In the genomic region with DNA sequence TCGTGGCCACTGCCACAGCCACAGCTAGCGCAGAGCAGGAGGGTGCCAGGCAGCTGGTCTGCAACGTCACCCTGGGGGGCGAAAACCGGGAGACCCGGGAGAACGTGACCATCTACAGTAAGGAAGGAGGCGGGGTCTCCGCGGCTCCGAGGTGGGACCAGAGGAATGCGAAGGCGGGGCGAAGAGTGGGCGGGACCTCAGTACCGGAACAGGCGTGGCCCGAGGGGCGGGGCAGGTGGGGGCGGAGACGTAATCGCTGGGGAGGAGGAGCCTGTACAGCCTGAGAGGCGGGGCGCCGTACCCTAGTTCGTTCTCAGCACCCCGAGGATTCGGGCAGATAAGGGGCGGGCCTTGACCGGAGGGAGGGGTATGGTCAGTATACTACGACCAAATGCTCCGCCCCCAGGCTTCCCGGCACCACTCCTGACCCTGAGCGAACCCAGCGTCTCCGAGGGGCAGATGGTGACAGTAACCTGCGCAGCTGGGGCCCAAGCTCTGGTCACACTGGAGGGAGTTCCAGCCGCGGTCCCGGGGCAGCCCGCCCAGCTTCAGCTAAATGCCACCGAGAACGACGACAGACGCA, we compare ENCODE assay signal across 8 cellular contexts. TPM values are rescaled to one million over a fixed set of nuclear protein-coding genes. Genes with fewer than 3 reads are reported as not detected.
A peak's percentile ranks its signal among the peaks of the same experiment; 100 is the strongest.
DNase-seq lines count a peak whose midpoint lies in the region; ATAC-seq, FAIRE-seq and TF ChIP-seq lines count a peak whose summit lies in the region.

No MANE protein-coding gene starts in this region.

- H3K9me2 ChIP-seq in MM.1S (replicated peaks; ENCODE audit: insufficient read depth, low read length): no peaks in the 10 kb centered on the region

- intact Hi-C loops in colonic mucosa (cut with DNase I): no loop called here
- intact Hi-C loops in HepG2 (cut with micrococcal nuclease; ENCODE audit: unreplicated experiment): loop anchor here (2.0 kb wide), 1 partner anchor 41 kb away; the partner anchor contains the start of gene RAVER1

- 0 out of 2 replicates have a peak, but pooled peaks cover 6% of the 10 kb centered on the region for H3F3A ChIP-seq in MM.1S (ENCODE audit: insufficient read depth, low read length)

- H3K4me1 ChIP-seq in MM.1S (ENCODE audit: low read length) (peaks cover 33% of the 10 kb centered on the region), colonic mucosa (peaks cover 46% of the 10 kb centered on the region), HepG2 (ENCODE audit: insufficient read depth, low read length) (peaks cover 64% of the 10 kb centered on the region)

- POLR2A ChIA-PET in HepG2 (lab: Yijun Ruan, JAX): interaction anchor here (4.1 to 7.3 kb wide), 2 partner anchors 20 to 42 kb away, joined by 55 to 149 read pairs; partner anchors contain the start of genes ICAM1 and RAVER1

- in situ Hi-C loops in HepG2 (cut with HindIII; ENCODE audit: extremely low pct_ligation_motif_present, low pct_unique_long_range_greater_than_20kb): no loop called here

- H3K4me3 ChIP-seq in MM.1S (ENCODE audit: low read length) (peak overlapping the region; percentile 55), colonic mucosa (peak overlapping the region; percentile 42), HepG2 (replicated peaks in 1 of 3; ENCODE audit: insufficient read depth in 1 of 3, low read depth in 2 of 3, low read length in 3 of 3) (peak overlapping the region; percentile 52 to 79 (median 62))

- DNase-seq in AG08395 (ENCODE audit: low spot score) (peak; percentile 66), MM.1S (peak; percentile 73), colonic mucosa (peak; percentile 92), HepG2 (ENCODE audit: low spot score) (peak; percentile 27)
- peak; percentile 34 for DNase-seq in activated CD4-positive, CD25-positive, alpha-beta regulatory T cell treated with anti-CD3 and anti-CD28 coated beads, Interleukin-2, amount 50 U/mL, for 16 hours (ENCODE audit: low read depth, low spot score)
- peak; percentile 67 to 86 for DNase-seq in stimulated activated CD4-positive, alpha-beta T cell treated with anti-CD3 and anti-CD28 coated beads, Interleukin-4, amount 100 ng/mL, for 48 hours (ENCODE audit: low read depth in 2 of 2)

- no peak for TF ChIP-seq CTCF in MM.1S (IDR thresholded peaks at IDR 0.05; ENCODE audit: low read length)
- no peak for TF ChIP-seq CTCF in colonic mucosa (IDR thresholded peaks at IDR 0.05)
- TF ChIP-seq CTCF in HepG2 (CRISPR knock-in tag; IDR thresholded peaks at IDR 0.05): no peak

- FAIRE-seq in HepG2 (lab: Jason Lieb, UNC): no peak

- ATAC-seq in GM21360 (IDR thresholded peaks at IDR 0.05; ENCODE audit: unreplicated experiment) (peak; percentile 55), HepG2 (peak; percentile 8), HG02884 (IDR thresholded peaks at IDR 0.05; ENCODE audit: unreplicated experiment) (no peak)

- no peak for TF ChIP-seq RAD21 in HepG2 (CRISPR knock-in tag; IDR thresholded peaks at IDR 0.05)

- CTCF ChIA-PET in HepG2 (lab: Yijun Ruan, JAX; ENCODE audit: low intra/inter-chr PET ratio, low total read pairs): no interaction called here

- H3K79me2 ChIP-seq in MM.1S (ENCODE audit: low read length): no peaks in the 10 kb centered on the region
- no peaks in the 10 kb centered on the region for H3K79me2 ChIP-seq in HepG2 (ENCODE audit: insufficient read depth, low read length)

- H4K20me1 ChIP-seq in MM.1S (ENCODE audit: insufficient read depth, low read length) (no peaks in the 10 kb centered on the region), HepG2 (ENCODE audit: insufficient read depth, low read length) (no peaks in the 10 kb centered on the region)

- H2AFZ ChIP-seq in MM.1S (ENCODE audit: low read length): peak overlapping the region; percentile 73
- no peak overlapping the region for H2AFZ ChIP-seq in HepG2 (ENCODE audit: low read length)

- no TSS peak for BruUV-seq in HepG2 (replicated peaks; lab: Mats Ljungman, UMichigan)

- H3K27ac ChIP-seq in MM.1S (ENCODE audit: low read length): no peak overlapping the region
- H3K27ac ChIP-seq in colonic mucosa: no peak overlapping the region
- H3K27ac ChIP-seq in HepG2 (ENCODE audit: extremely low read length, insufficient read depth, low read length): no peak overlapping the region

- H3K9ac ChIP-seq in MM.1S (ENCODE audit: low read length): no peak overlapping the region
- peak overlapping the region in 1 of 2 donors; percentile 40 for H3K9ac ChIP-seq in colonic mucosa (ENCODE audit: low read depth in 2 of 2, low read length in 2 of 2)
- H3K9ac ChIP-seq in HepG2 (ENCODE audit: insufficient read depth, low read depth, low read length): peak overlapping the region; percentile 31; the same call in 1 of the 2 replicates

- no peaks in the 10 kb centered on the region for H3K36me3 ChIP-seq in MM.1S (replicated peaks; ENCODE audit: insufficient read depth, low read length)
- no peaks in the 10 kb centered on the region for H3K36me3 ChIP-seq in colonic mucosa
- H3K36me3 ChIP-seq in HepG2 (replicated peaks in 1 of 2; ENCODE audit: control insufficient read depth in 1 of 2, insufficient read depth in 2 of 2, low read length in 2 of 2): no peaks in the 10 kb centered on the region

- no peak for TF ChIP-seq EP300 in HepG2 (IDR thresholded peaks at IDR 0.05; ENCODE audit: low read depth in 2 of 2, low read length in 2 of 2)
- no peak for TF ChIP-seq EP300 in HepG2 (CRISPR knock-in tag; IDR thresholded peaks at IDR 0.05; ENCODE audit: borderline replicate concordance)

- H3K27me3 ChIP-seq in MM.1S (replicated peaks; ENCODE audit: insufficient read depth, low read length): peaks cover 29% of the 10 kb centered on the region
- peaks cover 88% of the 10 kb centered on the region for H3K27me3 ChIP-seq in colonic mucosa
- H3K27me3 ChIP-seq in HepG2 (ENCODE audit: control insufficient read depth in 1 of 2, insufficient read depth in 2 of 2, low read length in 2 of 2): peaks cover 0 to 20% of the 10 kb centered on the region in 2 experiments; a peak in 3 of 5 replicates

- no peak for TF ChIP-seq POLR2A in HepG2 (IDR thresholded peaks at IDR 0.05; ENCODE audit: insufficient read depth in 1 of 2, low read depth in 2 of 2, low read length in 2 of 2)

- WGBS in HepG2 (ENCODE audit: low lambda C conversion rate): 53% methylated on average over 33 of the region's 45 CpGs

- H3K9me3 ChIP-seq in MM.1S (replicated peaks; ENCODE audit: insufficient read depth, low read length) (no peaks in the 10 kb centered on the region), colonic mucosa (no peaks in the 10 kb centered on the region), HepG2 (ENCODE audit: low read length) (no peaks in the 10 kb centered on the region)

- H3K4me2 ChIP-seq in MM.1S (ENCODE audit: low read depth, low read length): peak overlapping the region; percentile 92
- H3K4me2 ChIP-seq in HepG2 (ENCODE audit: low read depth, low read length): peak overlapping the region; percentile 97

RNA-seq across cellular contexts. Expression of gene ICAM5, which starts 2.5 kb away (rescaled TPM):
- 1 to 10 TPM in 1 of 2 donors, under 1 TPM in 1; 0.74 to 1.3 TPM for total RNA-seq in colonic mucosa
- 0.46 TPM in 1 of 2 replicates, not detected in the other for total RNA-seq in HepG2 (2016; rRNA removed; fragmentation: Illumina TruSeq; extraction: Trizol)
- total RNA-seq in HepG2 (2016; cell fraction: cytosol; rRNA removed; fragmentation: Illumina TruSeq; extraction: Trizol; ENCODE audit: low read depth): 0.26 TPM in 1 of 2 replicates, not detected in the other
- total RNA-seq in HepG2 (2016; cell fraction: insoluble cytoplasmic fraction; rRNA removed; fragmentation: Illumina TruSeq; extraction: Trizol): 0.22 and 0.35 TPM in 2 replicates
- 0.09 TPM in 1 of 2 replicates, not detected in the other for total RNA-seq in HepG2 (2016; cell fraction: membrane; rRNA removed; fragmentation: Illumina TruSeq; extraction: Trizol)
- total RNA-seq in HepG2 (2016; cell fraction: nucleus; rRNA removed; fragmentation: Illumina TruSeq; extraction: Trizol): 0.44 and 0.56 TPM in 2 replicates
- 1.6 and 1.9 TPM in 2 replicates for polyA plus RNA-seq in HepG2 (2011; rRNA removed)
- polyA plus RNA-seq in HepG2 (2011; cell fraction: cytosol; rRNA removed): 0.49 and 1.0 TPM in 2 replicates
- 29.1 and 52.4 TPM in 2 replicates for polyA plus RNA-seq in HepG2 (2011; cell fraction: nucleus; rRNA removed)
- 1.6 and 1.8 TPM in 2 replicates for polyA plus RNA-seq in HepG2 (2012)
- polyA plus RNA-seq in HepG2 (2016; cell fraction: cytosol; fragmentation: Illumina TruSeq; extraction: Trizol; ENCODE audit: low read depth): not detected in 2 replicates
- polyA plus RNA-seq in HepG2 (2016; cell fraction: insoluble cytoplasmic fraction; fragmentation: Illumina TruSeq; extraction: Trizol; ENCODE audit: low read depth): 0.11 TPM in 1 of 2 replicates, not detected in the other
- not detected in 2 replicates for polyA plus RNA-seq in HepG2 (2016; cell fraction: membrane; fragmentation: Illumina TruSeq; extraction: Trizol; ENCODE audit: low read depth)
- polyA plus RNA-seq in HepG2 (2016; cell fraction: nucleus; fragmentation: Illumina TruSeq; extraction: Trizol; ENCODE audit: insufficient read depth, low read depth): 1.4 and 2.3 TPM in 2 replicates
- 1.5 and 4.0 TPM in 2 replicates for polyA minus RNA-seq in HepG2 (2011; rRNA and poly(A)+ RNA removed; ENCODE audit: low replicate concordance)
- polyA minus RNA-seq in HepG2 (2011; cell fraction: cytosol; rRNA and poly(A)+ RNA removed): 0.49 and 0.97 TPM in 2 replicates
- 1.7 and 3.1 TPM in 2 replicates for polyA minus RNA-seq in HepG2 (2011; cell fraction: nucleus; rRNA and poly(A)+ RNA removed)

RNA-seq across cellular contexts. Expression of gene ICAM4, which starts 5.5 kb away (rescaled TPM):
- total RNA-seq in colonic mucosa (under 1 TPM; 0.19 to 0.37 TPM), HepG2 (2016; rRNA removed; fragmentation: Illumina TruSeq; extraction: Trizol) (1.5 and 2.9 TPM in 2 replicates)
- total RNA-seq in HepG2 (2016; cell fraction: cytosol; rRNA removed; fragmentation: Illumina TruSeq; extraction: Trizol; ENCODE audit: low read depth): 1.1 and 1.9 TPM in 2 replicates
- total RNA-seq in HepG2 (2016; cell fraction: insoluble cytoplasmic fraction; rRNA removed; fragmentation: Illumina TruSeq; extraction: Trizol): 1.0 and 3.0 TPM in 2 replicates
- total RNA-seq in HepG2 (2016; cell fraction: membrane; rRNA removed; fragmentation: Illumina TruSeq; extraction: Trizol): 1.7 and 2.0 TPM in 2 replicates
- total RNA-seq in HepG2 (2016; cell fraction: nucleus; rRNA removed; fragmentation: Illumina TruSeq; extraction: Trizol): 1.6 and 2.6 TPM in 2 replicates
- polyA plus RNA-seq in HepG2 (2011; rRNA removed): 3.1 and 4.0 TPM in 2 replicates
- polyA plus RNA-seq in HepG2 (2011; cell fraction: cytosol; rRNA removed): 3.1 and 6.6 TPM in 2 replicates
- polyA plus RNA-seq in HepG2 (2011; cell fraction: nucleus; rRNA removed): 2.1 and 3.1 TPM in 2 replicates
- 2.3 and 2.5 TPM in 2 replicates for polyA plus RNA-seq in HepG2 (2012)
- polyA plus RNA-seq in HepG2 (2016; cell fraction: cytosol; fragmentation: Illumina TruSeq; extraction: Trizol; ENCODE audit: low read depth): 1.4 and 1.9 TPM in 2 replicates
- polyA plus RNA-seq in HepG2 (2016; cell fraction: insoluble cytoplasmic fraction; fragmentation: Illumina TruSeq; extraction: Trizol; ENCODE audit: low read depth): 1.4 and 1.6 TPM in 2 replicates
- 1.5 and 1.8 TPM in 2 replicates for polyA plus RNA-seq in HepG2 (2016; cell fraction: membrane; fragmentation: Illumina TruSeq; extraction: Trizol; ENCODE audit: low read depth)
- 3.3 and 3.9 TPM in 2 replicates for polyA plus RNA-seq in HepG2 (2016; cell fraction: nucleus; fragmentation: Illumina TruSeq; extraction: Trizol; ENCODE audit: insufficient read depth, low read depth)
- polyA minus RNA-seq in HepG2 (2011; rRNA and poly(A)+ RNA removed; ENCODE audit: low replicate concordance): 0.09 and 3.3 TPM in 2 replicates
- 1.6 and 2.0 TPM in 2 replicates for polyA minus RNA-seq in HepG2 (2011; cell fraction: cytosol; rRNA and poly(A)+ RNA removed)
- 1.7 and 2.4 TPM in 2 replicates for polyA minus RNA-seq in HepG2 (2011; cell fraction: nucleus; rRNA and poly(A)+ RNA removed)

RNA-seq across cellular contexts. Expression of gene ZGLP1, which starts 17.3 kb away (rescaled TPM):
- total RNA-seq in colonic mucosa (1 to 10 TPM in 1 of 2 donors, under 1 TPM in 1; 0.96 to 5.1 TPM), HepG2 (2016; rRNA removed; fragmentation: Illumina TruSeq; extraction: Trizol) (0.56 and 2.4 TPM in 2 replicates)
- total RNA-seq in HepG2 (2016; cell fraction: cytosol; rRNA removed; fragmentation: Illumina TruSeq; extraction: Trizol; ENCODE audit: low read depth): 1.5 and 2.6 TPM in 2 replicates
- 0.52 and 2.8 TPM in 2 replicates for total RNA-seq in HepG2 (2016; cell fraction: insoluble cytoplasmic fraction; rRNA removed; fragmentation: Illumina TruSeq; extraction: Trizol)
- total RNA-seq in HepG2 (2016; cell fraction: membrane; rRNA removed; fragmentation: Illumina TruSeq; extraction: Trizol): 1.8 TPM in 2 replicates
- total RNA-seq in HepG2 (2016; cell fraction: nucleus; rRNA removed; fragmentation: Illumina TruSeq; extraction: Trizol): 3.4 and 4.8 TPM in 2 replicates
- polyA plus RNA-seq in HepG2 (2011; rRNA removed): 3.0 and 4.7 TPM in 2 replicates
- polyA plus RNA-seq in HepG2 (2011; cell fraction: cytosol; rRNA removed): 0.46 and 1.3 TPM in 2 replicates
- 20.3 and 24.6 TPM in 2 replicates for polyA plus RNA-seq in HepG2 (2011; cell fraction: nucleus; rRNA removed)
- 2.1 and 3.9 TPM in 2 replicates for polyA plus RNA-seq in HepG2 (2012)
- 1.4 and 1.9 TPM in 2 replicates for polyA plus RNA-seq in HepG2 (2016; cell fraction: cytosol; fragmentation: Illumina TruSeq; extraction: Trizol; ENCODE audit: low read depth)
- polyA plus RNA-seq in HepG2 (2016; cell fraction: insoluble cytoplasmic fraction; fragmentation: Illumina TruSeq; extraction: Trizol; ENCODE audit: low read depth): 0.72 and 0.99 TPM in 2 replicates
- 1.6 and 1.8 TPM in 2 replicates for polyA plus RNA-seq in HepG2 (2016; cell fraction: membrane; fragmentation: Illumina TruSeq; extraction: Trizol; ENCODE audit: low read depth)
- polyA plus RNA-seq in HepG2 (2016; cell fraction: nucleus; fragmentation: Illumina TruSeq; extraction: Trizol; ENCODE audit: insufficient read depth, low read depth): 17.4 and 18.0 TPM in 2 replicates
- 0.18 and 0.28 TPM in 2 replicates for polyA minus RNA-seq in HepG2 (2011; rRNA and poly(A)+ RNA removed; ENCODE audit: low replicate concordance)
- polyA minus RNA-seq in HepG2 (2011; cell fraction: cytosol; rRNA and poly(A)+ RNA removed): not detected in 2 replicates
- 1.0 and 1.9 TPM in 2 replicates for polyA minus RNA-seq in HepG2 (2011; cell fraction: nucleus; rRNA and poly(A)+ RNA removed)

RNA-seq across cellular contexts. Expression of gene ICAM1, which starts 21.4 kb away (rescaled TPM):
- total RNA-seq in colonic mucosa: 10 to 100 TPM in 1 of 2 donors, 1 to 10 TPM in 1; 3.5 to 13.1 TPM
- total RNA-seq in HepG2 (2016; rRNA removed; fragmentation: Illumina TruSeq; extraction: Trizol): 12.8 and 37.9 TPM in 2 replicates
- total RNA-seq in HepG2 (2016; cell fraction: cytosol; rRNA removed; fragmentation: Illumina TruSeq; extraction: Trizol; ENCODE audit: low read depth): 2.8 and 3.4 TPM in 2 replicates
- total RNA-seq in HepG2 (2016; cell fraction: insoluble cytoplasmic fraction; rRNA removed; fragmentation: Illumina TruSeq; extraction: Trizol): 11.2 and 38.7 TPM in 2 replicates
- total RNA-seq in HepG2 (2016; cell fraction: membrane; rRNA removed; fragmentation: Illumina TruSeq; extraction: Trizol): 6.9 and 8.2 TPM in 2 replicates
- 36.6 and 43.7 TPM in 2 replicates for total RNA-seq in HepG2 (2016; cell fraction: nucleus; rRNA removed; fragmentation: Illumina TruSeq; extraction: Trizol)
- 98.4 and 153 TPM in 2 replicates for polyA plus RNA-seq in HepG2 (2011; rRNA removed)
- 88.6 and 125 TPM in 2 replicates for polyA plus RNA-seq in HepG2 (2011; cell fraction: cytosol; rRNA removed)
- polyA plus RNA-seq in HepG2 (2011; cell fraction: nucleus; rRNA removed): 70.4 and 93.5 TPM in 2 replicates
- 31.4 and 71.9 TPM in 2 replicates for polyA plus RNA-seq in HepG2 (2012)
- 2.4 and 2.5 TPM in 2 replicates for polyA plus RNA-seq in HepG2 (2016; cell fraction: cytosol; fragmentation: Illumina TruSeq; extraction: Trizol; ENCODE audit: low read depth)
- polyA plus RNA-seq in HepG2 (2016; cell fraction: insoluble cytoplasmic fraction; fragmentation: Illumina TruSeq; extraction: Trizol; ENCODE audit: low read depth): 12.7 and 15.7 TPM in 2 replicates
- polyA plus RNA-seq in HepG2 (2016; cell fraction: membrane; fragmentation: Illumina TruSeq; extraction: Trizol; ENCODE audit: low read depth): 4.6 and 5.2 TPM in 2 replicates
- polyA plus RNA-seq in HepG2 (2016; cell fraction: nucleus; fragmentation: Illumina TruSeq; extraction: Trizol; ENCODE audit: insufficient read depth, low read depth): 75.8 and 77.2 TPM in 2 replicates
- polyA minus RNA-seq in HepG2 (2011; rRNA and poly(A)+ RNA removed; ENCODE audit: low replicate concordance): 19.2 and 165 TPM in 2 replicates
- polyA minus RNA-seq in HepG2 (2011; cell fraction: cytosol; rRNA and poly(A)+ RNA removed): 97.0 and 140 TPM in 2 replicates
- 31.8 and 54.1 TPM in 2 replicates for polyA minus RNA-seq in HepG2 (2011; cell fraction: nucleus; rRNA and poly(A)+ RNA removed)

RNA-seq across cellular contexts. Expression of gene FDX2, which starts 23.5 kb away (rescaled TPM):
- total RNA-seq in colonic mucosa (10 to 100 TPM; 10.7 to 19.8 TPM), HepG2 (2016; rRNA removed; fragmentation: Illumina TruSeq; extraction: Trizol) (21.0 and 22.6 TPM in 2 replicates)
- total RNA-seq in HepG2 (2016; cell fraction: cytosol; rRNA removed; fragmentation: Illumina TruSeq; extraction: Trizol; ENCODE audit: low read depth): 19.4 and 21.0 TPM in 2 replicates
- total RNA-seq in HepG2 (2016; cell fraction: insoluble cytoplasmic fraction; rRNA removed; fragmentation: Illumina TruSeq; extraction: Trizol): 19.6 and 21.9 TPM in 2 replicates
- total RNA-seq in HepG2 (2016; cell fraction: membrane; rRNA removed; fragmentation: Illumina TruSeq; extraction: Trizol): 26.6 and 29.0 TPM in 2 replicates
- total RNA-seq in HepG2 (2016; cell fraction: nucleus; rRNA removed; fragmentation: Illumina TruSeq; extraction: Trizol): 10.0 and 11.9 TPM in 2 replicates
- 24.7 and 27.8 TPM in 2 replicates for polyA plus RNA-seq in HepG2 (2011; rRNA removed)
- 16.9 and 23.1 TPM in 2 replicates for polyA plus RNA-seq in HepG2 (2011; cell fraction: cytosol; rRNA removed)
- polyA plus RNA-seq in HepG2 (2011; cell fraction: nucleus; rRNA removed): 41.9 and 53.1 TPM in 2 replicates
- 9.2 and 16.3 TPM in 2 replicates for polyA plus RNA-seq in HepG2 (2012)
- polyA plus RNA-seq in HepG2 (2016; cell fraction: cytosol; fragmentation: Illumina TruSeq; extraction: Trizol; ENCODE audit: low read depth): 23.2 and 31.5 TPM in 2 replicates
- 24.7 and 26.8 TPM in 2 replicates for polyA plus RNA-seq in HepG2 (2016; cell fraction: insoluble cytoplasmic fraction; fragmentation: Illumina TruSeq; extraction: Trizol; ENCODE audit: low read depth)
- 26.3 and 32.9 TPM in 2 replicates for polyA plus RNA-seq in HepG2 (2016; cell fraction: membrane; fragmentation: Illumina TruSeq; extraction: Trizol; ENCODE audit: low read depth)
- polyA plus RNA-seq in HepG2 (2016; cell fraction: nucleus; fragmentation: Illumina TruSeq; extraction: Trizol; ENCODE audit: insufficient read depth, low read depth): 34.9 and 35.0 TPM in 2 replicates
- 15.1 and 48.5 TPM in 2 replicates for polyA minus RNA-seq in HepG2 (2011; rRNA and poly(A)+ RNA removed; ENCODE audit: low replicate concordance)
- polyA minus RNA-seq in HepG2 (2011; cell fraction: cytosol; rRNA and poly(A)+ RNA removed): 2.3 and 2.8 TPM in 2 replicates
- 6.7 and 6.8 TPM in 2 replicates for polyA minus RNA-seq in HepG2 (2011; cell fraction: nucleus; rRNA and poly(A)+ RNA removed)

Comparison
In these comparisons a context has a peak if more than half of its experiments do, and no peak if none do; other contexts are left out.
1. DNase-seq: peak in every context shown above with its lines; median percentile 92 in colonic mucosa; 76 in stimulated activated CD4-positive, alpha-beta T cell treated with anti-CD3 and anti-CD28 coated beads, Interleukin-4, amount 100 ng/mL, for 48 hours; 73 in MM.1S; 66 in AG08395; 34 in activated CD4-positive, CD25-positive, alpha-beta regulatory T cell treated with anti-CD3 and anti-CD28 coated beads, Interleukin-2, amount 50 U/mL, for 16 hours; 27 in HepG2.